In genomic region chr11:73072935-73073481, GRCh38 we compare ENCODE assay signal across 8 cellular contexts.
A peak's percentile ranks its signal among the peaks of the same experiment; 100 is the strongest.
DNase-seq lines count a peak whose midpoint lies in the region; ATAC-seq and TF ChIP-seq lines count a peak whose summit lies in the region.

No MANE protein-coding gene starts in this region.

- H3K4me3 ChIP-seq in mucosa of descending colon: no peak overlapping the region

- intact Hi-C loops in mucosa of descending colon (cut with DNase I, micrococcal nuclease): no loop called here

- in situ Hi-C loops in T47D (cut with HindIII; ENCODE audit: low pct_unique_long_range_greater_than_20kb, low sequenced_read_pairs): no loop called here

- H3K4me1 ChIP-seq in mucosa of descending colon (ENCODE audit: low read depth): peaks cover 18% of the 10 kb centered on the region

- H3K36me3 ChIP-seq in mucosa of descending colon (ENCODE audit: low read depth): no peaks in the 10 kb centered on the region

- H3K9me3 ChIP-seq in mucosa of descending colon: no peaks in the 10 kb centered on the region

- ATAC-seq in GM19463 (IDR thresholded peaks at IDR 0.05; ENCODE audit: unreplicated experiment) (peak; percentile 76), mucosa of descending colon (peak; percentile 99)

- peak; percentile 79 for DNase-seq in DMS53 treated with DMSO at 0.1 percent for 48 hours (lab: John Stamatoyannopoulos, UW; ENCODE audit: unreplicated experiment)
- DNase-seq in Kasumi-1 (lab: John Stamatoyannopoulos, UW): peak; percentile 52 to 56
- DNase-seq in T47D (ENCODE audit: low read depth in 1 of 2, low spot score in 1 of 2): peak; percentile 32 to 81
- DNase-seq in mucosa of descending colon: peak in 1 of 3 donors; percentile 59
- no peak for DNase-seq in putamen (ENCODE audit: low spot score)
- no peak for DNase-seq in DMS 273 treated with DMSO at 0.1 percent for 48 hours (lab: John Stamatoyannopoulos, UW)
- DNase-seq in amniotic stem cell (lab: John Stamatoyannopoulos, UW): no peak

- TF ChIP-seq CTCF in mucosa of descending colon (IDR thresholded peaks at IDR 0.05): no peak

Comparison
In these comparisons a context has a peak if more than half of its experiments do, and no peak if none do; other contexts are left out.
1. DNase-seq: peak in DMS53 treated with DMSO at 0.1 percent for 48 hours (single experiment), Kasumi-1 (2 of 2) and T47D (2 of 2); none in putamen (single experiment), DMS 273 treated with DMSO at 0.1 percent for 48 hours (single experiment) and amniotic stem cell (single experiment).